2 cellular contexts compared by ENCODE assay signal in genomic region chr10:132615346-132616169, GRCh38.
TF ChIP-seq lines count a peak whose summit lies in the region.

No MANE protein-coding gene starts in this region.

TF ChIP-seq in SK-N-SH, 30 proteins besides CTCF, POLR2A, EP300 and RAD21:
- TF ChIP-seq, protein P1, sequence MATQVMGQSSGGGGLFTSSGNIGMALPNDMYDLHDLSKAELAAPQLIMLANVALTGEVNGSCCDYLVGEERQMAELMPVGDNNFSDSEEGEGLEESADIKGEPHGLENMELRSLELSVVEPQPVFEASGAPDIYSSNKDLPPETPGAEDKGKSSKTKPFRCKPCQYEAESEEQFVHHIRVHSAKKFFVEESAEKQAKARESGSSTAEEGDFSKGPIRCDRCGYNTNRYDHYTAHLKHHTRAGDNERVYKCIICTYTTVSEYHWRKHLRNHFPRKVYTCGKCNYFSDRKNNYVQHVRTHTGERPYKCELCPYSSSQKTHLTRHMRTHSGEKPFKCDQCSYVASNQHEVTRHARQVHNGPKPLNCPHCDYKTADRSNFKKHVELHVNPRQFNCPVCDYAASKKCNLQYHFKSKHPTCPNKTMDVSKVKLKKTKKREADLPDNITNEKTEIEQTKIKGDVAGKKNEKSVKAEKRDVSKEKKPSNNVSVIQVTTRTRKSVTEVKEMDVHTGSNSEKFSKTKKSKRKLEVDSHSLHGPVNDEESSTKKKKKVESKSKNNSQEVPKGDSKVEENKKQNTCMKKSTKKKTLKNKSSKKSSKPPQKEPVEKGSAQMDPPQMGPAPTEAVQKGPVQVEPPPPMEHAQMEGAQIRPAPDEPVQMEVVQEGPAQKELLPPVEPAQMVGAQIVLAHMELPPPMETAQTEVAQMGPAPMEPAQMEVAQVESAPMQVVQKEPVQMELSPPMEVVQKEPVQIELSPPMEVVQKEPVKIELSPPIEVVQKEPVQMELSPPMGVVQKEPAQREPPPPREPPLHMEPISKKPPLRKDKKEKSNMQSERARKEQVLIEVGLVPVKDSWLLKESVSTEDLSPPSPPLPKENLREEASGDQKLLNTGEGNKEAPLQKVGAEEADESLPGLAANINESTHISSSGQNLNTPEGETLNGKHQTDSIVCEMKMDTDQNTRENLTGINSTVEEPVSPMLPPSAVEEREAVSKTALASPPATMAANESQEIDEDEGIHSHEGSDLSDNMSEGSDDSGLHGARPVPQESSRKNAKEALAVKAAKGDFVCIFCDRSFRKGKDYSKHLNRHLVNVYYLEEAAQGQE (IDR thresholded peaks at IDR 0.05; ENCODE audit: low read depth, low read length) = no peak
- TF ChIP-seq, protein P2, sequence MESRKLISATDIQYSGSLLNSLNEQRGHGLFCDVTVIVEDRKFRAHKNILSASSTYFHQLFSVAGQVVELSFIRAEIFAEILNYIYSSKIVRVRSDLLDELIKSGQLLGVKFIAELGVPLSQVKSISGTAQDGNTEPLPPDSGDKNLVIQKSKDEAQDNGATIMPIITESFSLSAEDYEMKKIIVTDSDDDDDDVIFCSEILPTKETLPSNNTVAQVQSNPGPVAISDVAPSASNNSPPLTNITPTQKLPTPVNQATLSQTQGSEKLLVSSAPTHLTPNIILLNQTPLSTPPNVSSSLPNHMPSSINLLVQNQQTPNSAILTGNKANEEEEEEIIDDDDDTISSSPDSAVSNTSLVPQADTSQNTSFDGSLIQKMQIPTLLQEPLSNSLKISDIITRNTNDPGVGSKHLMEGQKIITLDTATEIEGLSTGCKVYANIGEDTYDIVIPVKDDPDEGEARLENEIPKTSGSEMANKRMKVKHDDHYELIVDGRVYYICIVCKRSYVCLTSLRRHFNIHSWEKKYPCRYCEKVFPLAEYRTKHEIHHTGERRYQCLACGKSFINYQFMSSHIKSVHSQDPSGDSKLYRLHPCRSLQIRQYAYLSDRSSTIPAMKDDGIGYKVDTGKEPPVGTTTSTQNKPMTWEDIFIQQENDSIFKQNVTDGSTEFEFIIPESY (IDR thresholded peaks at IDR 0.05; ENCODE audit: borderline replicate concordance, low read depth) = no peak
- TF ChIP-seq FOXJ3 (CRISPR knock-in tag; IDR thresholded peaks at IDR 0.05) (no peak), GABPA (IDR thresholded peaks at IDR 0.05; ENCODE audit: low read depth) (no peak), SMC3 (IDR thresholded peaks at IDR 0.05; ENCODE audit: low read depth, low read length) (no peak), YY1 (IDR thresholded peaks at IDR 0.05; ENCODE audit: low read depth) (no peak), RXRA (IDR thresholded peaks at IDR 0.05; ENCODE audit: borderline replicate concordance, low read depth) (no peak), USF1 (IDR thresholded peaks at IDR 0.05; ENCODE audit: borderline replicate concordance, low read depth) (no peak), GATA2 (CRISPR knock-in tag; IDR thresholded peaks at IDR 0.05) (no peak), TEAD4 (IDR thresholded peaks at IDR 0.05; ENCODE audit: borderline replicate concordance, insufficient read depth) (no peak), MAX (IDR thresholded peaks at IDR 0.05; ENCODE audit: low read depth) (no peak), TCF12 (IDR thresholded peaks at IDR 0.05) (no peak), RFX5 (IDR thresholded peaks at IDR 0.05; ENCODE audit: low read length) (no peak), EZH2phosphoT487 (IDR thresholded peaks at IDR 0.05; ENCODE audit: borderline replicate concordance, low read depth) (no peak), NRF1 (IDR thresholded peaks at IDR 0.05; ENCODE audit: low read depth, low read length) (no peak), JUND (IDR thresholded peaks at IDR 0.05) (no peak), SIN3A (IDR thresholded peaks at IDR 0.05; ENCODE audit: borderline replicate concordance, low read depth, low read length) (no peak), POLR2AphosphoS5 (IDR thresholded peaks at IDR 0.05; ENCODE audit: low read depth, low read length) (no peak)

TF ChIP-seq in SK-N-SH treated with all-trans-retinoic acid at 6 μM for 48 hours, 23 proteins besides CTCF, POLR2A, EP300 and RAD21 (continued from another document):
- TF ChIP-seq, protein P3, sequence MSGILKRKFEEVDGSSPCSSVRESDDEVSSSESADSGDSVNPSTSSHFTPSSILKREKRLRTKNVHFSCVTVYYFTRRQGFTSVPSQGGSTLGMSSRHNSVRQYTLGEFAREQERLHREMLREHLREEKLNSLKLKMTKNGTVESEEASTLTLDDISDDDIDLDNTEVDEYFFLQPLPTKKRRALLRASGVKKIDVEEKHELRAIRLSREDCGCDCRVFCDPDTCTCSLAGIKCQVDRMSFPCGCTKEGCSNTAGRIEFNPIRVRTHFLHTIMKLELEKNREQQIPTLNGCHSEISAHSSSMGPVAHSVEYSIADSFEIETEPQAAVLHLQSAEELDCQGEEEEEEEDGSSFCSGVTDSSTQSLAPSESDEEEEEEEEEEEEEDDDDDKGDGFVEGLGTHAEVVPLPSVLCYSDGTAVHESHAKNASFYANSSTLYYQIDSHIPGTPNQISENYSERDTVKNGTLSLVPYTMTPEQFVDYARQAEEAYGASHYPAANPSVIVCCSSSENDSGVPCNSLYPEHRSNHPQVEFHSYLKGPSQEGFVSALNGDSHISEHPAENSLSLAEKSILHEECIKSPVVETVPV (CRISPR knock-in tag; IDR thresholded peaks at IDR 0.05) = no peak
- TF ChIP-seq GLIS3 (CRISPR knock-in tag; IDR thresholded peaks at IDR 0.05) (no peak), ZNF70 (CRISPR knock-in tag; IDR thresholded peaks at IDR 0.05) (no peak), ZFP3 (CRISPR knock-in tag; IDR thresholded peaks at IDR 0.05) (no peak), TCF4 (CRISPR knock-in tag; IDR thresholded peaks at IDR 0.05; ENCODE audit: borderline replicate concordance) (no peak), PATZ1 (CRISPR knock-in tag; IDR thresholded peaks at IDR 0.05; ENCODE audit: borderline replicate concordance) (no peak), ARNTL (CRISPR knock-in tag; IDR thresholded peaks at IDR 0.05; ENCODE audit: borderline replicate concordance, low read depth) (no peak), ESRRG (CRISPR knock-in tag; IDR thresholded peaks at IDR 0.05) (no peak), ZNF8 (CRISPR knock-in tag; IDR thresholded peaks at IDR 0.05) (no peak)
- TF ChIP-seq, protein P4, sequence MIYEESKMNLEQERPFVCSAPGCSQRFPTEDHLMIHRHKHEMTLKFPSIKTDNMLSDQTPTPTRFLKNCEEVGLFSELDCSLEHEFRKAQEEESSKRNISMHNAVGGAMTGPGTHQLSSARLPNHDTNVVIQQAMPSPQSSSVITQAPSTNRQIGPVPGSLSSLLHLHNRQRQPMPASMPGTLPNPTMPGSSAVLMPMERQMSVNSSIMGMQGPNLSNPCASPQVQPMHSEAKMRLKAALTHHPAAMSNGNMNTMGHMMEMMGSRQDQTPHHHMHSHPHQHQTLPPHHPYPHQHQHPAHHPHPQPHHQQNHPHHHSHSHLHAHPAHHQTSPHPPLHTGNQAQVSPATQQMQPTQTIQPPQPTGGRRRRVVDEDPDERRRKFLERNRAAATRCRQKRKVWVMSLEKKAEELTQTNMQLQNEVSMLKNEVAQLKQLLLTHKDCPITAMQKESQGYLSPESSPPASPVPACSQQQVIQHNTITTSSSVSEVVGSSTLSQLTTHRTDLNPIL (CRISPR knock-in tag; IDR thresholded peaks at IDR 0.05; ENCODE audit: low read depth) = no peak
